Comparison of ENCODE assay signal across 19 cellular contexts in genomic region chr19:55147408-55148251, GRCh38. TPM values are rescaled to one million over a fixed set of nuclear protein-coding genes. Genes with fewer than 3 reads are reported as not detected.
DNase-seq lines count a peak whose midpoint lies in the region; TF ChIP-seq lines count a peak whose summit lies in the region.
"Had no signal": no experiment of that assay in that cellular context is flagged by ENCODE, and none has a peak within 500 bp of the region (broad histone marks: within the 10 kb centered on the region; RNA-seq: fewer than 3 reads in every experiment).

No MANE protein-coding gene starts in this region.

- peak overlapping the region; percentile 28 for H3K4me3 Mint-ChIP-seq in nephron progenitor cell
- H3K4me3 Mint-ChIP-seq in Calu3 (ENCODE audit: low read depth, unreplicated experiment), result no peak overlapping the region
- H3K4me3 Mint-ChIP-seq: CD4-positive, CD25-positive, alpha-beta regulatory T cell; stimulated activated effector memory CD8-positive, alpha-beta T cell treated with anti-CD3 and anti-CD28 coated beads, Interleukin-12 subunit alpha, Interleukin-12 subunit beta, amount 100 ng/mL, for 72 hours had no signal

- H3K27ac ChIP-seq in HUES48 (ENCODE audit: low read depth, low read length), result peak overlapping the region; percentile 81
- H3K27ac ChIP-seq in SJCRH30, result peak overlapping the region; percentile 88
- H3K27ac ChIP-seq in thyroid gland, result no peak overlapping the region
- H3K27ac ChIP-seq: spleen, tibial artery had no signal

- peaks cover 8% of the 10 kb centered on the region for H3K36me3 Mint-ChIP-seq in nephron progenitor cell (ENCODE audit: low read depth)
- H3K36me3 Mint-ChIP-seq in Calu3 (ENCODE audit: insufficient read depth, unreplicated experiment), result peaks cover 16% of the 10 kb centered on the region
- H3K36me3 Mint-ChIP-seq: CD4-positive, CD25-positive, alpha-beta regulatory T cell; stimulated activated effector memory CD8-positive, alpha-beta T cell treated with anti-CD3 and anti-CD28 coated beads, Interleukin-12 subunit alpha, Interleukin-12 subunit beta, amount 100 ng/mL, for 72 hours had no signal

- DNase-seq in DMS153 (lab: John Stamatoyannopoulos, UW) (peak; percentile 4), DMS153 treated with DMSO at 0.1 percent for 48 hours (lab: John Stamatoyannopoulos, UW; ENCODE audit: unreplicated experiment) (no peak), SJCRH30 (peak; percentile 95), nephron progenitor cell (no peak), Calu3 (no peak), thyroid gland (no peak), LoVo (ENCODE audit: low spot score) (no peak)
- DNase-seq: activated effector memory CD4-positive, alpha-beta T cell treated with anti-CD3 and anti-CD28 coated beads, Interleukin-2, amount 50 U/mL, for 16 hours; CD4-positive, CD25-positive, alpha-beta regulatory T cell; cerebellar nuclear complex; hypothalamus; left ventricle myocardium inferior; spleen; T-helper 2 cell; tibial artery had no signal

- H3K36me3 ChIP-seq in HUES48 (ENCODE audit: control insufficient read depth, insufficient read depth, low read length) (peaks cover 3% of the 10 kb centered on the region; the same call in 1 of the 2 replicates), SJCRH30 (peaks cover 26% of the 10 kb centered on the region), thyroid gland (no peaks in the 10 kb centered on the region)
- H3K36me3 ChIP-seq: spleen, tibial artery had no signal

- H3K4me3 ChIP-seq in HUES48 (ENCODE audit: low read depth, low read length), result peak overlapping the region; percentile 75
- peak overlapping the region; percentile 72 for H3K4me3 ChIP-seq in SJCRH30
- no peak overlapping the region for H3K4me3 ChIP-seq in thyroid gland (replicated peaks in 1 of 3)
- H3K4me3 ChIP-seq: left ventricle myocardium inferior, tibial artery had no signal

- no peak for TF ChIP-seq CTCF in nephron progenitor cell (IDR thresholded peaks at IDR 0.05)
- TF ChIP-seq CTCF in Calu3 (IDR thresholded peaks at IDR 0.05; ENCODE audit: unreplicated experiment), result no peak
- TF ChIP-seq CTCF in thyroid gland (IDR thresholded peaks at IDR 0.05), result no peak

- H3K9me3 ChIP-seq in HUES48 (ENCODE audit: control insufficient read depth, insufficient read depth, low read length) (0 out of 2 replicates have a peak, but pooled peaks cover 6% of the 10 kb centered on the region), SJCRH30 (replicated peaks) (no peaks in the 10 kb centered on the region), thyroid gland (no peaks in the 10 kb centered on the region)
- H3K9me3 ChIP-seq: left ventricle myocardium inferior, tibial artery had no signal

- no TSS peak for BruUV-seq in Calu3 (replicated peaks; lab: Mats Ljungman, UMichigan)

- peaks cover 28% of the 10 kb centered on the region for H3K4me1 Mint-ChIP-seq in nephron progenitor cell
- peaks cover 24% of the 10 kb centered on the region for H3K4me1 Mint-ChIP-seq in Calu3 (ENCODE audit: low read depth, unreplicated experiment)

- WGBS in thyroid gland, 2 donors, result 9 to 27% methylated on average over 3 to 7 of the region's 9 CpGs

- H3K27me3 ChIP-seq in HUES48 (ENCODE audit: control insufficient read depth, insufficient read depth, low read length), result no peaks in the 10 kb centered on the region
- H3K27me3 ChIP-seq in SJCRH30, result no peaks in the 10 kb centered on the region
- H3K27me3 ChIP-seq in thyroid gland, result peaks cover 22% of the 10 kb centered on the region

- peaks cover 7% of the 10 kb centered on the region for H3K9me3 Mint-ChIP-seq in nephron progenitor cell
- H3K9me3 Mint-ChIP-seq in Calu3 (ENCODE audit: low read depth, unreplicated experiment), result no peaks in the 10 kb centered on the region

- H3K27me3 Mint-ChIP-seq in nephron progenitor cell (ENCODE audit: low read depth, poor library complexity), result peaks cover 57% of the 10 kb centered on the region
- H3K27me3 Mint-ChIP-seq in Calu3 (ENCODE audit: unreplicated experiment), result peaks cover 63% of the 10 kb centered on the region

- TF ChIP-seq POLR2A in thyroid gland (IDR thresholded peaks at IDR 0.05), result no peak

- H3K4me1 ChIP-seq in HUES48 (ENCODE audit: control insufficient read depth, insufficient read depth, low read length) (peaks cover 16% of the 10 kb centered on the region), SJCRH30 (peaks cover 24% of the 10 kb centered on the region), thyroid gland (peaks cover 0 to 7% of the 10 kb centered on the region in 2 donors)

- H3K27ac Mint-ChIP-seq in nephron progenitor cell, result no peak overlapping the region
- no peak overlapping the region for H3K27ac Mint-ChIP-seq in Calu3 (ENCODE audit: unreplicated experiment)
- H3K27ac Mint-ChIP-seq: CD4-positive, CD25-positive, alpha-beta regulatory T cell; stimulated activated effector memory CD8-positive, alpha-beta T cell treated with anti-CD3 and anti-CD28 coated beads, Interleukin-12 subunit alpha, Interleukin-12 subunit beta, amount 100 ng/mL, for 72 hours had no signal

- intact Hi-C loops in Calu3 (cut with micrococcal nuclease; ENCODE audit: unreplicated experiment), result loop anchor here (5.0 to 10.0 kb wide), 3 partner anchors 237 to 487 kb away; partner anchors contain the start of genes RPL28, SBK3 and TMEM238
- intact Hi-C loops in thyroid gland (cut with DNase I), result loop anchor here (10.0 kb wide), 1 partner anchor 477 kb away; the partner anchor contains the start of gene ZNF784

- CTCF ChIA-PET in Calu3 (lab: Charles Lee), result interaction anchor here (0.5 to 1.7 kb wide), 9 partner anchors 13 to 993 kb away, joined by 3 to 19 read pairs (median 6); partner anchors contain the start of genes DNAAF3, ISOC2, KMT5C and PTPRH

- H3K9ac ChIP-seq in HUES48 (ENCODE audit: low read depth, low read length), result no peak overlapping the region

RNA-seq across cellular contexts. Expression of gene TNNT1, which starts 1.4 kb away (rescaled TPM):
- total RNA-seq in SJCRH30 (2014; rRNA removed; shearing (Covaris generic)), result 599 and 612 TPM in 2 replicates
- 48.8 and 53.7 TPM in 2 replicates for total RNA-seq in Calu3 (2022)
- total RNA-seq in thyroid gland, result not detected
- total RNA-seq: CD4-positive, CD25-positive, alpha-beta regulatory T cell had no signal

RNA-seq across cellular contexts. Expression of gene TNNI3, which starts 9.9 kb away (rescaled TPM):
- total RNA-seq in SJCRH30 (2014; rRNA removed; shearing (Covaris generic)), result 2.4 and 2.5 TPM in 2 replicates
- total RNA-seq in Calu3 (2022) (1.3 and 2.5 TPM in 2 replicates), thyroid gland (not detected)
- total RNA-seq: A172; CD4-positive, CD25-positive, alpha-beta regulatory T cell; fibroblast of villous mesenchyme; spleen had no signal

RNA-seq across cellular contexts. Expression of gene DNAAF3, which starts 18.8 kb away (rescaled TPM):
- total RNA-seq in SJCRH30 (2014; rRNA removed; shearing (Covaris generic)), result 9.1 and 14.0 TPM in 2 replicates
- total RNA-seq in Calu3 (2022), result 10.3 and 13.1 TPM in 2 replicates
- 1 to 10 TPM; 3.3 to 9.1 (median 5.5) TPM for total RNA-seq in thyroid gland
- total RNA-seq: CD4-positive, CD25-positive, alpha-beta regulatory T cell; fibroblast of villous mesenchyme had no signal

RNA-seq across cellular contexts. Expression of gene PPP1R12C, which starts 30.2 kb away (rescaled TPM):
- total RNA-seq in SJCRH30 (2014; rRNA removed; shearing (Covaris generic)), result 26.2 and 30.5 TPM in 2 replicates
- total RNA-seq in Calu3 (2022) (140 and 151 TPM in 2 replicates), thyroid gland (100 to 1,000 TPM in 1 of 4 donors, 10 to 100 TPM in 3; 40.0 to 110 (median 76.1) TPM)

RNA-seq across cellular contexts. Expression of gene SYT5, which starts 32.5 kb away (rescaled TPM):
- total RNA-seq in SJCRH30 (2014; rRNA removed; shearing (Covaris generic)), result 0.36 TPM in 1 of 2 replicates, not detected in the other
- 0.54 and 0.71 TPM in 2 replicates for total RNA-seq in Calu3 (2022)
- total RNA-seq in thyroid gland, result not detected
- total RNA-seq: left ventricle myocardium inferior had no signal

Comparison
In these comparisons a context has a peak if more than half of its experiments do, and no peak if none do; other contexts are left out.
1. DNase-seq: peak in DMS153 (single experiment) and SJCRH30 (2 of 2); none in DMS153 treated with DMSO at 0.1 percent for 48 hours (single experiment), nephron progenitor cell (single experiment), Calu3 (single experiment), thyroid gland (0 of 2) and LoVo (single experiment).
2. H3K27ac ChIP-seq: peak in HUES48 (single experiment) and SJCRH30 (single experiment); none in thyroid gland (0 of 3).
3. H3K4me3 ChIP-seq: peak in HUES48 (single experiment) and SJCRH30 (single experiment); none in thyroid gland (0 of 3).
4. RNA of gene TNNT1, which starts 1.4 kb away (total RNA-seq): 599 to 612 TPM in SJCRH30 and 48.8 to 53.7 TPM in Calu3; not detected in thyroid gland; every median in the first group is over 10 times any median in the second.